8 cellular contexts compared by ENCODE assay signal in genomic region chr12:64679487-64679983, GRCh38.
DNase-seq lines count a peak whose midpoint lies in the region; ATAC-seq and TF ChIP-seq lines count a peak whose summit lies in the region.

No MANE protein-coding gene starts in this region.

- H3K4me1 ChIP-seq in Karpas-422 (ENCODE audit: low read length) (peaks cover 37% of the 10 kb centered on the region), tibial artery (peaks cover 0 to 99% (median 65%) of the 10 kb centered on the region in 4 donors)

- no peaks in the 10 kb centered on the region for H3K27me3 ChIP-seq in Karpas-422 (ENCODE audit: low read length)
- H3K27me3 ChIP-seq in tibial artery, result no peaks in the 10 kb centered on the region

- peak overlapping the region; percentile 93 for H3K27ac Mint-ChIP-seq in memory B cell

- peaks cover 54% of the 10 kb centered on the region for H3K4me1 Mint-ChIP-seq in memory B cell

- no peak overlapping the region for H3K9ac ChIP-seq in Karpas-422 (ENCODE audit: low read length)

- TF ChIP-seq CTCF in VCaP (conservative IDR thresholded peaks at IDR 0.05) (no peak), tibial artery (IDR thresholded peaks at IDR 0.05) (no peak)

- peak; percentile 40 for DNase-seq in Karpas-422
- DNase-seq in cerebellar cortex (ENCODE audit: low spot score), result peak; percentile 36
- DNase-seq in memory B cell (ENCODE audit: low spot score in 2 of 2), result peak; percentile 25 to 41
- DNase-seq in tibial artery, result peak; percentile 87 to 93
- DNase-seq in NCI-H526 (lab: John Stamatoyannopoulos, UW), result no peak
- no peak for DNase-seq in retina

- no peaks in the 10 kb centered on the region for H3K9me2 ChIP-seq in Karpas-422 (replicated peaks; ENCODE audit: insufficient read depth, low read length)

- H4K20me1 ChIP-seq in Karpas-422 (ENCODE audit: insufficient read depth, low read depth, low read length), result peaks cover 6% of the 10 kb centered on the region; the same call in 1 of the 2 replicates

- no peak overlapping the region for H3K4me2 ChIP-seq in Karpas-422 (ENCODE audit: low read depth, low read length, poor library complexity, severe bottlenecking)

- H3K27me3 Mint-ChIP-seq in memory B cell, result no peaks in the 10 kb centered on the region

- intact Hi-C loops in tibial artery (cut with DNase I; ENCODE audit: low total_unique reads), result loop anchor here (5.0 kb wide), 1 partner anchor 47 kb away; no protein-coding TSS in a partner anchor

- H3K9me3 Mint-ChIP-seq in memory B cell, result no peaks in the 10 kb centered on the region

- peaks cover 93% of the 10 kb centered on the region for H3K79me2 ChIP-seq in Karpas-422 (ENCODE audit: low read length)

- H3K27ac ChIP-seq in Karpas-422 (ENCODE audit: low read length) (no peak overlapping the region), VCaP (peak overlapping the region; percentile 69), tibial artery (peak overlapping the region; percentile 84 to 88)

- no peaks in the 10 kb centered on the region for H3K36me3 ChIP-seq in Karpas-422 (ENCODE audit: insufficient read depth, low read length)
- H3K36me3 ChIP-seq in tibial artery, result no peaks in the 10 kb centered on the region

- peak overlapping the region; percentile 66 for H3K4me3 Mint-ChIP-seq in memory B cell

- H3K9me3 ChIP-seq in Karpas-422 (ENCODE audit: low read length), result no peaks in the 10 kb centered on the region
- H3K9me3 ChIP-seq in tibial artery, result no peaks in the 10 kb centered on the region

- ATAC-seq in GM19025 (IDR thresholded peaks at IDR 0.05; ENCODE audit: low read depth, unreplicated experiment) (peak; percentile 49), memory B cell (ENCODE audit: low read depth) (peak; percentile 79)

- H3K4me3 ChIP-seq in Karpas-422 (ENCODE audit: low read length), result no peak overlapping the region
- peak overlapping the region; percentile 27 to 32 for H3K4me3 ChIP-seq in tibial artery

- H3K36me3 Mint-ChIP-seq in memory B cell, result peaks cover 6% of the 10 kb centered on the region

- H2AFZ ChIP-seq in Karpas-422 (ENCODE audit: low read length), result no peak overlapping the region

Comparison
In these comparisons a context has a peak if more than half of its experiments do, and no peak if none do; other contexts are left out.
1. DNase-seq: peak in Karpas-422 (single experiment), cerebellar cortex (single experiment), memory B cell (2 of 2) and tibial artery (2 of 2); none in NCI-H526 (0 of 2) and retina (single experiment).